10 cellular contexts compared by ENCODE assay signal in the genomic region with DNA sequence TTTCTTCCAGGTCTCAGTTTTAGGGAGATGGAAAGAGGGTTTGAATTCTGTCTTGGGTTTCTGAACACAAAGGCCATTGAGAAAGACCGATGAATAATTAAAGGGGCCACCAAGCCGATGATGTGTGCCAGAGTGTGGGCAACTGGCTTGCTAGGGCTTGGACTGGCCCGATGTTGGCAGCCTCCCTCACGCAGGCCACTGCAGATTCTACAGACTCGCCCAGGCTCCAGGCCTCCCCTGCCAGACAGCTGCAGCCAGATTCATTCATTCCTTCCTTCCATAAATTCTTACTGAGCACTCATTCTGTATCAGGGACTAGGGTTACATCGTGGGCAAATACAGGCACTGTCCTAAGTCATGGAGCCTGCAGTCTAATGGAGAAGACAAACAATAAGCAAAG. TPM values are rescaled to one million over a fixed set of nuclear protein-coding genes. Genes with fewer than 3 reads are reported as not detected.
DNase-seq lines count a peak whose midpoint lies in the region; FAIRE-seq and TF ChIP-seq lines count a peak whose summit lies in the region.
"Had no signal": no experiment of that assay in that cellular context is flagged by ENCODE, and none has a peak within 500 bp of the region (broad histone marks: within the 10 kb centered on the region; RNA-seq: fewer than 3 reads in every experiment).

No MANE protein-coding gene starts in this region.

- H3K27ac Mint-ChIP-seq in activated naive CD8-positive, alpha-beta T cell treated with anti-CD3 and anti-CD28 coated beads for 36 hours = peak overlapping the region; percentile 56

- H4K20me1 ChIP-seq in GM23248 (ENCODE audit: insufficient read depth) (peaks cover 32% of the 10 kb centered on the region; the same call in 1 of the 2 replicates), keratinocyte (ENCODE audit: control insufficient read depth, extremely low read depth, insufficient read depth, low read length) (peaks cover 30% of the 10 kb centered on the region)

- WGBS in GM23248 (ENCODE audit: low coverage in 1 of 2, low lambda C conversion rate in 2 of 2, missing lambda C conversion rate in 2 of 2), 2 experiments = 35 to 43% methylated on average over 6 of the region's 6 CpGs

- H3K79me2 ChIP-seq in GM23248 (ENCODE audit: insufficient read depth) = peaks cover 97% of the 10 kb centered on the region
- H3K79me2 ChIP-seq in keratinocyte (ENCODE audit: control insufficient read depth, insufficient read depth, low read length) = peaks cover 98% of the 10 kb centered on the region

- peaks cover 15% of the 10 kb centered on the region for H3K9me1 ChIP-seq in keratinocyte (ENCODE audit: control insufficient read depth, extremely low read depth, insufficient read depth, low read length)

- dilution Hi-C loops in keratinocyte (cut with MboI; ENCODE audit: extremely low pct_ligation_motif_present, low sequenced_read_pairs) = no loop called here

- H3K4me1 ChIP-seq in GM23248 (ENCODE audit: insufficient read depth) (peaks cover 80% of the 10 kb centered on the region), keratinocyte (ENCODE audit: control insufficient read depth, extremely low read depth, insufficient read depth, low read length) (peaks cover 100% of the 10 kb centered on the region), Peyer's patch (peaks cover 0 to 88% (median 9%) of the 10 kb centered on the region in 4 donors)

- H3K9me3 Mint-ChIP-seq in activated naive CD8-positive, alpha-beta T cell treated with anti-CD3 and anti-CD28 coated beads for 36 hours = no peaks in the 10 kb centered on the region

- H3K36me3 Mint-ChIP-seq in activated naive CD8-positive, alpha-beta T cell treated with anti-CD3 and anti-CD28 coated beads for 36 hours = peaks cover 7% of the 10 kb centered on the region

- peaks cover 81% of the 10 kb centered on the region for H3F3A ChIP-seq in GM23248 (ENCODE audit: insufficient read depth)

- H3K9ac ChIP-seq in GM23248 = no peak overlapping the region
- H3K9ac ChIP-seq in keratinocyte (ENCODE audit: control insufficient read depth, extremely low read depth, insufficient read depth, low read length) = peak overlapping the region; percentile 26

- DNase-seq in GM23248 = no peak
- no peak for DNase-seq in activated naive CD8-positive, alpha-beta T cell treated with anti-CD3 and anti-CD28 coated beads for 36 hours
- no peak for DNase-seq in keratinocyte (ENCODE audit: low read depth, low spot score)
- no peak for DNase-seq in activated naive CD4-positive, alpha-beta T cell treated with Interleukin-2 at 50 U/mL for 16 hours
- DNase-seq in activated naive CD4-positive, alpha-beta T cell treated with anti-CD3 and anti-CD28 coated beads, Interleukin-2, amount 50 U/mL, for 16 hours = no peak
- DNase-seq in activated CD4-positive, alpha-beta T cell treated with anti-CD3 and anti-CD28 coated beads, Interleukin-2, amount 50 U/mL, for 1 hour = no peak
- DNase-seq in Peyer's patch = no peak
- DNase-seq: Kasumi-1, NCI-H2107 had no signal

- TF ChIP-seq CTCF in keratinocyte (optimal IDR thresholded peaks at IDR 0.05 in 1 of 3, IDR thresholded peaks at IDR 0.05 in 1 of 3, conservative IDR thresholded peaks at IDR 0.05 in 1 of 3; ENCODE audit: extremely low read depth in 1 of 3, insufficient read depth in 2 of 3, low read length in 3 of 3) (no peak), Peyer's patch (IDR thresholded peaks at IDR 0.05) (no peak)

- H3K4me1 Mint-ChIP-seq in activated naive CD8-positive, alpha-beta T cell treated with anti-CD3 and anti-CD28 coated beads for 36 hours = peaks cover 89% of the 10 kb centered on the region

- no peaks in the 10 kb centered on the region for H3K27me3 ChIP-seq in GM23248 (replicated peaks; ENCODE audit: insufficient read depth)
- no peaks in the 10 kb centered on the region for H3K27me3 ChIP-seq in keratinocyte (ENCODE audit: control insufficient read depth, extremely low read depth, insufficient read depth, low read length)
- H3K27me3 ChIP-seq in Peyer's patch = no peaks in the 10 kb centered on the region

- H3K27ac ChIP-seq in GM23248 (peak overlapping the region; percentile 75), keratinocyte (ENCODE audit: control insufficient read depth, insufficient read depth, low read length) (peak overlapping the region; percentile 36), skin epidermis (peak overlapping the region in 12 of 21 experiments; percentile 20 to 71 (median 42)), Peyer's patch (peak overlapping the region in 2 of 4 donors; percentile 42 to 86)

- H3K36me3 ChIP-seq in GM23248 (ENCODE audit: low read depth) (no peaks in the 10 kb centered on the region), keratinocyte (ENCODE audit: control insufficient read depth in 2 of 2, extremely low read depth in 1 of 2, insufficient read depth in 2 of 2, low read length in 2 of 2) (peaks cover 13 to 57% of the 10 kb centered on the region in 2 experiments), Peyer's patch (no peaks in the 10 kb centered on the region)

- no peaks in the 10 kb centered on the region for H3K9me3 ChIP-seq in GM23248 (ENCODE audit: low read depth)
- no peaks in the 10 kb centered on the region for H3K9me3 ChIP-seq in keratinocyte (ENCODE audit: control insufficient read depth, low read depth, low read length)
- H3K9me3 ChIP-seq in Peyer's patch = no peaks in the 10 kb centered on the region

- H2AFZ ChIP-seq in GM23248 = no peak overlapping the region
- H2AFZ ChIP-seq in keratinocyte (ENCODE audit: control insufficient read depth, low read length) = no peak overlapping the region

- H3K4me2 ChIP-seq in GM23248 (ENCODE audit: unreplicated experiment) (no peak overlapping the region), keratinocyte (ENCODE audit: control insufficient read depth, extremely low read depth, insufficient read depth, low read depth, low read length) (peak overlapping the region; percentile 55)

- in situ Hi-C loops in GM23248 (cut with MboI) = no loop called here

- no peaks in the 10 kb centered on the region for H3K27me3 Mint-ChIP-seq in activated naive CD8-positive, alpha-beta T cell treated with anti-CD3 and anti-CD28 coated beads for 36 hours

- FAIRE-seq in keratinocyte (lab: Jason Lieb, UNC) = peak; percentile 57

- no peak overlapping the region for H3K4me3 ChIP-seq in GM23248
- H3K4me3 ChIP-seq in keratinocyte (ENCODE audit: control insufficient read depth in 2 of 3, extremely low read depth in 1 of 3, insufficient read depth in 2 of 3, low read depth in 1 of 3, low read length in 3 of 3) = no peak overlapping the region
- no peak overlapping the region for H3K4me3 ChIP-seq in skin epidermis
- no peak overlapping the region for H3K4me3 ChIP-seq in Peyer's patch

- TF ChIP-seq POLR2A in Peyer's patch (IDR thresholded peaks at IDR 0.05) = no peak

- H3K9me2 ChIP-seq in GM23248 (ENCODE audit: insufficient read depth) = no peaks in the 10 kb centered on the region

- no peak overlapping the region for H3K4me3 Mint-ChIP-seq in activated naive CD8-positive, alpha-beta T cell treated with anti-CD3 and anti-CD28 coated beads for 36 hours

RNA-seq across cellular contexts. Expression of a gene that starts 34.9 kb away (rescaled TPM):
- total RNA-seq in GM23248 (2014; rRNA removed; shearing (Covaris generic)) = 403 and 414 TPM in 2 replicates
- polyA plus RNA-seq in GM23248 (2016; fragmentation: Nextera tagmentation; extraction: Ambion mirVana) (593 and 597 TPM in 2 replicates), keratinocyte (394 to 1,027 TPM (median 558 TPM) in 3 replicates)
- 100 to 1,000 TPM; 171 to 177 TPM for total RNA-seq in activated naive CD8-positive, alpha-beta T cell treated with anti-CD3 and anti-CD28 coated beads for 36 hours
- 195 TPM for polyA plus RNA-seq in keratinocyte (2011; ENCODE audit: low read depth)
- polyA plus RNA-seq in keratinocyte (2011; cell fraction: cytosol; rRNA removed) = 508 and 647 TPM in 2 replicates
- 807 and 940 TPM in 2 replicates for polyA plus RNA-seq in keratinocyte (2011; cell fraction: nucleus; rRNA removed)
- polyA plus RNA-seq in keratinocyte (2012; ENCODE audit: low replicate concordance) = 200 and 858 TPM in 2 replicates
- polyA minus RNA-seq in keratinocyte = 613 to 2,215 TPM (median 836 TPM) in 3 replicates
- 1,064 TPM for polyA minus RNA-seq in keratinocyte (2011; cell fraction: cytosol; rRNA and poly(A)+ RNA removed)
- polyA minus RNA-seq in keratinocyte (2011; cell fraction: nucleus; rRNA and poly(A)+ RNA removed) = 724 and 945 TPM in 2 replicates
- 100 to 1,000 TPM in 1 of 4 donors, 10 to 100 TPM in 3; 40.3 to 585 (median 80.1) TPM for total RNA-seq in Peyer's patch
